10 cellular contexts compared by ENCODE assay signal in the genomic region with DNA sequence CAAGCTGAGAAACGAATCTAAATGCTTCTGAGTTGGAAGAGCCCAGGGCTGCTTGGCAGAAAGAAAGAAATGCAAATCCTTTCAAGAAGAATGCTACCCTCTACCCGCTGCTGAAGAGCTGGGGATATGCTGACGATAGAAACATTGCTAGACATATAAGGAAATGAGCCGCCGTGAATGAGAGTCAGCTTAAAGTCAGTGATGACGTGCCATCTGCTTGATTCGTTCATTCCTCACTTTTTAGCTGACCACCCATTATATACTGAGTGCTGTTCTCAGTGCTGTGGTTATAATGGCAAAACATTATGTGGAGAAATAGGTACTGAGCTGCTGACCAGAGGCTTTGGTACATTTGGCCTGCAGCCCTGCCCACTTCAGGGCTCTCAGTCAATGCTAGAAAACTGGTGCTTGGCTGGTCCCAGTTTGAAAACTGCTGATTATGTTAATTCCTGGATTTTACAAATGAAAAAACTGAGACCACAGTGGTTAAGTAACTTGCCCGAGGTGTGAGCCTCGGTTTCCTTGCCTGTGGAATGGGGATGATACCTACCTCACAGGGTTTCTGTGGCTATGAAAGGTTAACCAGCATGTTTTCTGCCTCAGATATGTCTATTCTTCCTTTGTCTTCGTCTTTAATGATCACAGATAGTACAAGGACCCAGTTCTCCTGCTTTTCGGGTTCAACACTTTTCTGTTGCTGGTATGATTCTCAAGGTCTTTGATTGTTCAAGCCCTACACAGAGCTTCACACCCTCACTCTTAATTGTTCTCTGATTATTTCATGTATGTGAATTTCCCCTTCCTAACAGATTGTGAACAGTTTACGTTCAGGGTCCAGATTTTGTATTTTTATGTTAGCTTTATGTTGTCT. TPM values are rescaled to one million over a fixed set of nuclear protein-coding genes. Genes with fewer than 3 reads are reported as not detected.
DNase-seq lines count a peak whose midpoint lies in the region; ATAC-seq and TF ChIP-seq lines count a peak whose summit lies in the region.
"Had no signal": no experiment of that assay in that cellular context is flagged by ENCODE, and none has a peak within 500 bp of the region (broad histone marks: within the 10 kb centered on the region; RNA-seq: fewer than 3 reads in every experiment).

No MANE protein-coding gene starts in this region.

- DNase-seq in Peyer's patch = peak in 1 of 3 donors; percentile 25
- no peak for DNase-seq in esophagus muscularis mucosa (ENCODE audit: extremely low spot score)

- WGBS in esophagus muscularis mucosa = 70% methylated on average over 12 of the region's 12 CpGs

- H3K79me2 ChIP-seq in DOHH2 (ENCODE audit: control insufficient read depth, low read length) = peaks cover 73% of the 10 kb centered on the region

- H3K27me3 ChIP-seq in DOHH2 (ENCODE audit: control insufficient read depth, low read length) = no peaks in the 10 kb centered on the region
- H3K27me3 ChIP-seq in Peyer's patch = no peaks in the 10 kb centered on the region
- no peaks in the 10 kb centered on the region for H3K27me3 ChIP-seq in esophagus muscularis mucosa

- peaks cover 33% of the 10 kb centered on the region for H3K36me3 Mint-ChIP-seq in nephron (ENCODE audit: low read depth)

- H3K27ac ChIP-seq in DOHH2 (ENCODE audit: low read depth, low read length) (peak overlapping the region; percentile 77), Peyer's patch (peak overlapping the region; percentile 15 to 71 (median 42)), esophagus muscularis mucosa (replicated peaks in 1 of 4) (peak overlapping the region; percentile 77 to 80 (median 78))
- H3K27ac ChIP-seq: HL-60 had no signal

- peaks cover 69% of the 10 kb centered on the region for H3K4me1 Mint-ChIP-seq in nephron

- no peaks in the 10 kb centered on the region for H4K20me1 ChIP-seq in DOHH2 (ENCODE audit: control insufficient read depth, insufficient read depth, low read depth, low read length)

- H3K4me2 ChIP-seq in DOHH2 (ENCODE audit: low read length) = peak overlapping the region; percentile 74

- H3K9me3 Mint-ChIP-seq in nephron = no peaks in the 10 kb centered on the region

- H3K9me2 ChIP-seq in DOHH2 (replicated peaks; ENCODE audit: control insufficient read depth, low read length) = no peaks in the 10 kb centered on the region

- peaks cover 8% of the 10 kb centered on the region for H3F3A ChIP-seq in DOHH2 (ENCODE audit: control insufficient read depth, insufficient read depth)

- TF ChIP-seq EP300 in esophagus muscularis mucosa (IDR thresholded peaks at IDR 0.05) = no peak

- no peak overlapping the region for H3K4me3 Mint-ChIP-seq in nephron

- H3K36me3 ChIP-seq in DOHH2 (ENCODE audit: control insufficient read depth, low read length) (peaks cover 20% of the 10 kb centered on the region), Peyer's patch (no peaks in the 10 kb centered on the region), esophagus muscularis mucosa (no peaks in the 10 kb centered on the region)

- ATAC-seq in HG03442 (IDR thresholded peaks at IDR 0.05; ENCODE audit: unreplicated experiment) (no peak), GM18502 (IDR thresholded peaks at IDR 0.05; ENCODE audit: poor library complexity, unreplicated experiment) (no peak), HG03460 (IDR thresholded peaks at IDR 0.05; ENCODE audit: unreplicated experiment) (no peak), GM19324 (IDR thresholded peaks at IDR 0.05; ENCODE audit: low FRiP score, unreplicated experiment) (no peak)

- H3K27me3 Mint-ChIP-seq in nephron (ENCODE audit: low read depth) = no peaks in the 10 kb centered on the region

- TF ChIP-seq CTCF in DOHH2 (IDR thresholded peaks at IDR 0.05; ENCODE audit: low read depth, low read length, poor library complexity, severe bottlenecking) (no peak), Peyer's patch (IDR thresholded peaks at IDR 0.05) (no peak), esophagus muscularis mucosa (IDR thresholded peaks at IDR 0.05) (no peak), nephron (IDR thresholded peaks at IDR 0.05; ENCODE audit: unreplicated experiment in 3 of 3) (no peak)

- intact Hi-C loops in esophagus muscularis mucosa (cut with DNase I) = loop anchor here (5.0 kb wide), 1 partner anchor 52 kb away; no protein-coding TSS in a partner anchor

- H3K27ac Mint-ChIP-seq in nephron = peak overlapping the region; percentile 72 to 83 (median 79)

- peak overlapping the region; percentile 51 for H3K4me3 ChIP-seq in DOHH2 (ENCODE audit: low read length)
- H3K4me3 ChIP-seq in Peyer's patch = no peak overlapping the region
- peak overlapping the region in 1 of 4 donors; percentile 11 for H3K4me3 ChIP-seq in esophagus muscularis mucosa
- H3K4me3 ChIP-seq: lung had no signal

- H3K9me3 ChIP-seq in DOHH2 (ENCODE audit: control insufficient read depth, insufficient read depth, low read length) (no peaks in the 10 kb centered on the region), Peyer's patch (no peaks in the 10 kb centered on the region), esophagus muscularis mucosa (no peaks in the 10 kb centered on the region)

- H3K4me1 ChIP-seq in DOHH2 (ENCODE audit: control insufficient read depth, low read length) (peaks cover 79% of the 10 kb centered on the region), Peyer's patch (peaks cover 0 to 36% (median 4%) of the 10 kb centered on the region in 4 donors), esophagus muscularis mucosa (peaks cover 24 to 51% (median 42%) of the 10 kb centered on the region in 4 donors)

- no peak for TF ChIP-seq POLR2A in Peyer's patch (IDR thresholded peaks at IDR 0.05)
- no peak for TF ChIP-seq POLR2A in esophagus muscularis mucosa (IDR thresholded peaks at IDR 0.05; ENCODE audit: low read depth)

RNA-seq across cellular contexts. Expression of a gene that starts 27.7 kb away (rescaled TPM):
- total RNA-seq in Peyer's patch (100 to 1,000 TPM; 197 to 268 (median 206) TPM), esophagus muscularis mucosa (100 to 1,000 TPM; 129 to 170 (median 156) TPM)
